Comparison of ENCODE assay signal across 22 cellular contexts in genomic region chr18:13485604-13486003, GRCh38.
DNase-seq lines count a peak whose midpoint lies in the region; ATAC-seq, FAIRE-seq and TF ChIP-seq lines count a peak whose summit lies in the region.
"Had no signal": no experiment of that assay in that cellular context is flagged by ENCODE, and none has a peak within 500 bp of the region (broad histone marks: within the 10 kb centered on the region; RNA-seq: fewer than 3 reads in every experiment).

No MANE protein-coding gene starts in this region.

- peaks cover 0 to 33% (median 11%) of the 10 kb centered on the region in 5 donors for H3K36me3 Mint-ChIP-seq in naive thymus-derived CD4-positive, alpha-beta T cell

- no peaks in the 10 kb centered on the region for H3K27me3 Mint-ChIP-seq in naive thymus-derived CD4-positive, alpha-beta T cell
- H3K27me3 Mint-ChIP-seq: CD4-positive, alpha-beta memory T cell had no signal

- no peak overlapping the region for H3K27ac ChIP-seq in heart left ventricle
- peak overlapping the region; percentile 37; the same call in 1 of the 2 replicates for H3K27ac ChIP-seq in DND-41 (ENCODE audit: low read length)
- H3K27ac ChIP-seq in naive thymus-derived CD4-positive, alpha-beta T cell (ENCODE audit: low read depth, low read length), result no peak overlapping the region
- H3K27ac ChIP-seq in kidney (ENCODE audit: low read depth in 2 of 2, low read length in 2 of 2), result no peak overlapping the region
- H3K27ac ChIP-seq: SJCRH30 had no signal

- POLR2A ChIA-PET in naive thymus-derived CD4-positive, alpha-beta T cell (lab: Charles Lee), result no interaction called here

- peak; percentile 12 for DNase-seq in Right ventricle myocardium superior
- DNase-seq in heart left ventricle, result no peak
- DNase-seq in DND-41, result no peak
- DNase-seq in naive thymus-derived CD4-positive, alpha-beta T cell, result no peak
- DNase-seq in kidney, result no peak
- DNase-seq in GM13977 (ENCODE audit: low spot score), result no peak
- DNase-seq in foreskin melanocyte, result no peak
- DNase-seq: CD4-positive, alpha-beta memory T cell; DMS79 treated with DMSO at 0.1 percent for 48 hours; H7; KBM-7; NCI-H2029; NCI-H446 treated with DMSO at 0.1 percent for 48 hours; NCI-H526; NCI-H82; NK-92 treated with Interleukin-12 subunit alpha and Interleukin-12 subunit beta, amount 100 ng/mL, for 24 hours; PC-3; SJCRH30 had no signal

- H3K9ac ChIP-seq in DND-41 (ENCODE audit: low read depth, low read length), result no peak overlapping the region
- no peak overlapping the region for H3K9ac ChIP-seq in kidney (ENCODE audit: low read length in 2 of 2)

- in situ Hi-C loops in GM13977 (cut with MboI; ENCODE audit: low pct_unique_long_range_greater_than_20kb, low sequenced_read_pairs, unreplicated experiment), result no loop called here

- no peak overlapping the region for H2AFZ ChIP-seq in DND-41 (ENCODE audit: low read depth, low read length)

- peaks cover 0 to 3% (median 0%) of the 10 kb centered on the region in 11 donors for H3K9me3 Mint-ChIP-seq in naive thymus-derived CD4-positive, alpha-beta T cell
- H3K9me3 Mint-ChIP-seq: CD4-positive, alpha-beta memory T cell had no signal

- FAIRE-seq in kidney (lab: Jason Lieb, UNC), result no peak
- FAIRE-seq: A204.1, GM12892, GM19239 had no signal

- H3K4me2 ChIP-seq in DND-41 (ENCODE audit: insufficient read depth, low read length), result no peak overlapping the region
- H3K4me2 ChIP-seq: BLaER1 treated with 17β-estradiol and CSF1 and Interleukin-3, amounts not matched to agents 10 nM and 100 nM had no signal

- peak overlapping the region in 6 of 9 donors; percentile 17 to 71 (median 46) for H3K27ac Mint-ChIP-seq in naive thymus-derived CD4-positive, alpha-beta T cell

- CTCF ChIA-PET in naive thymus-derived CD4-positive, alpha-beta T cell (lab: Charles Lee), result no interaction called here

- H3K9me3 ChIP-seq in heart left ventricle (no peaks in the 10 kb centered on the region), DND-41 (ENCODE audit: insufficient read depth, low read length, severe bottlenecking) (no peaks in the 10 kb centered on the region), kidney (ENCODE audit: control insufficient read depth in 1 of 2, low read length in 2 of 2) (no peaks in the 10 kb centered on the region)
- peaks cover 0 to 3% (median 0%) of the 10 kb centered on the region in 3 experiments for H3K9me3 ChIP-seq in naive thymus-derived CD4-positive, alpha-beta T cell (ENCODE audit: control insufficient read depth in 2 of 3, low read length in 3 of 3)
- H3K9me3 ChIP-seq: BLaER1 treated with 17β-estradiol and CSF1 and Interleukin-3, amounts not matched to agents 10 nM and 100 nM; SJCRH30 had no signal

- peaks cover 77% of the 10 kb centered on the region for H4K20me1 ChIP-seq in DND-41 (ENCODE audit: insufficient read depth, low read length)

- 95 to 98% (median 96%) methylated on average over 7 of the region's 7 CpGs for WGBS in heart left ventricle, 4 donors

- no peak for ATAC-seq in Right ventricle myocardium superior (ENCODE audit: poor library complexity)
- ATAC-seq in heart left ventricle, result no peak
- no peak for ATAC-seq in DND-41 (ENCODE audit: insufficient read depth, low read depth)
- no peak for ATAC-seq in naive thymus-derived CD4-positive, alpha-beta T cell
- ATAC-seq: PC-3 had no signal

- intact Hi-C loops in Right ventricle myocardium superior (cut with DNase I), result no loop called here
- intact Hi-C loops in heart left ventricle (cut with DNase I), result no loop called here
- intact Hi-C loops in naive thymus-derived CD4-positive, alpha-beta T cell (cut with micrococcal nuclease), result loop anchor here in 1 of 2 donors (2.0 kb wide), 1 partner anchor 269 kb away; no protein-coding TSS in a partner anchor
- intact Hi-C loops in kidney (cut with DNase I), result no loop called here

- TF ChIP-seq POLR2A in heart left ventricle (IDR thresholded peaks at IDR 0.05), result no peak

- no peak for TF ChIP-seq CTCF in heart left ventricle (IDR thresholded peaks at IDR 0.05)
- no peak for TF ChIP-seq CTCF in DND-41 (IDR thresholded peaks at IDR 0.05; ENCODE audit: borderline replicate concordance, extremely low read depth, low read length, poor library complexity, severe bottlenecking)
- no peak for TF ChIP-seq CTCF in kidney (IDR thresholded peaks at IDR 0.05; ENCODE audit: borderline replicate concordance, extremely low read depth, insufficient read depth)
- TF ChIP-seq CTCF in GM13977 (IDR thresholded peaks at IDR 0.05; ENCODE audit: extremely low read depth, insufficient read depth, missing control alignments), result no peak

- H3K4me3 ChIP-seq in heart left ventricle, result no peak overlapping the region
- H3K4me3 ChIP-seq in DND-41 (ENCODE audit: low read depth in 1 of 2, low read length in 2 of 2), result no peak overlapping the region
- H3K4me3 ChIP-seq in naive thymus-derived CD4-positive, alpha-beta T cell (ENCODE audit: low read length), result no peak overlapping the region
- no peak overlapping the region for H3K4me3 ChIP-seq in kidney (ENCODE audit: low read length in 2 of 2)
- H3K4me3 ChIP-seq: BLaER1 treated with 17β-estradiol and CSF1 and Interleukin-3, amounts not matched to agents 10 nM and 100 nM; SJCRH30 had no signal

- H3K27me3 ChIP-seq in heart left ventricle (no peaks in the 10 kb centered on the region), DND-41 (ENCODE audit: insufficient read depth, low read length, poor library complexity) (no peaks in the 10 kb centered on the region)
- H3K27me3 ChIP-seq in naive thymus-derived CD4-positive, alpha-beta T cell (ENCODE audit: control insufficient read depth in 2 of 2, insufficient read depth in 2 of 2, low read length in 2 of 2), result no peaks in the 10 kb centered on the region
- H3K27me3 ChIP-seq: BLaER1 treated with 17β-estradiol and CSF1 and Interleukin-3, amounts not matched to agents 10 nM and 100 nM; SJCRH30 had no signal

- no peak overlapping the region for H3K4me3 Mint-ChIP-seq in naive thymus-derived CD4-positive, alpha-beta T cell
- H3K4me3 Mint-ChIP-seq: CD4-positive, alpha-beta memory T cell had no signal

- peaks cover 97% of the 10 kb centered on the region for H3K79me2 ChIP-seq in DND-41 (ENCODE audit: insufficient read depth, low read length)

- H3K4me1 ChIP-seq in heart left ventricle, result peaks cover 0 to 10% (median 0%) of the 10 kb centered on the region in 12 donors
- 0 out of 2 replicates have a peak, but pooled peaks cover 5% of the 10 kb centered on the region for H3K4me1 ChIP-seq in DND-41 (ENCODE audit: insufficient read depth, low read length)
- no peaks in the 10 kb centered on the region for H3K4me1 ChIP-seq in naive thymus-derived CD4-positive, alpha-beta T cell (ENCODE audit: control insufficient read depth in 2 of 2, insufficient read depth in 2 of 2, low read length in 2 of 2)
- peaks cover 0 to 3% of the 10 kb centered on the region in 2 donors for H3K4me1 ChIP-seq in kidney (ENCODE audit: control insufficient read depth in 1 of 2, insufficient read depth in 1 of 2, low read depth in 1 of 2, low read length in 2 of 2)
- H3K4me1 ChIP-seq: SJCRH30 had no signal

- peaks cover 17 to 69% (median 35%) of the 10 kb centered on the region in 7 donors for H3K4me1 Mint-ChIP-seq in naive thymus-derived CD4-positive, alpha-beta T cell

- peaks cover 0 to 21% (median 0%) of the 10 kb centered on the region in 9 donors for H3K36me3 ChIP-seq in heart left ventricle
- peaks cover 89% of the 10 kb centered on the region for H3K36me3 ChIP-seq in DND-41 (ENCODE audit: insufficient read depth, low read length)
- peaks cover 0 to 24% (median 0%) of the 10 kb centered on the region in 3 experiments for H3K36me3 ChIP-seq in naive thymus-derived CD4-positive, alpha-beta T cell (ENCODE audit: control insufficient read depth in 2 of 3, insufficient read depth in 3 of 3, low read length in 3 of 3)
- no peaks in the 10 kb centered on the region for H3K36me3 ChIP-seq in kidney (ENCODE audit: control insufficient read depth in 1 of 2, insufficient read depth in 2 of 2, low read length in 2 of 2)
- H3K36me3 ChIP-seq: SJCRH30 had no signal
